ENCODE assay signal across 12 cellular contexts in genomic region chr6:15322781-15323536, GRCh38.
DNase-seq lines count a peak whose midpoint lies in the region; ATAC-seq and TF ChIP-seq lines count a peak whose summit lies in the region.
"Had no signal": no experiment of that assay in that cellular context is flagged by ENCODE, and none has a peak within 500 bp of the region (broad histone marks: within the 10 kb centered on the region; RNA-seq: fewer than 3 reads in every experiment).

No MANE protein-coding gene starts in this region.

- no peaks in the 10 kb centered on the region for H3K9me3 Mint-ChIP-seq in central memory CD8-positive, alpha-beta T cell
- no peaks in the 10 kb centered on the region for H3K9me3 Mint-ChIP-seq in natural killer cell

- no peaks in the 10 kb centered on the region for H3K27me3 Mint-ChIP-seq in central memory CD8-positive, alpha-beta T cell
- no peaks in the 10 kb centered on the region for H3K27me3 Mint-ChIP-seq in natural killer cell (ENCODE audit: low read depth in 2 of 2)

- DNase-seq in Ammon's horn (ENCODE audit: low spot score) (peak; percentile 24), HT-29 (ENCODE audit: low spot score) (peak; percentile 4), natural killer cell (no peak), uterus (no peak), NK-92 (lab: John Stamatoyannopoulos, UW; ENCODE audit: unreplicated experiment) (no peak), NCI-H1092 treated with DMSO at 0.1 percent for 48 hours (lab: John Stamatoyannopoulos, UW) (no peak)
- no peak for DNase-seq in central memory CD8-positive, alpha-beta T cell (ENCODE audit: low spot score in 2 of 2)
- DNase-seq: activated naive CD4-positive, alpha-beta T cell treated with Interleukin-2 at 50 U/mL for 16 hours; NCI-H446 treated with DMSO at 0.1 percent for 48 hours; T-helper 9 cell had no signal

- H3K27ac ChIP-seq in uterus = no peak overlapping the region
- H3K27ac ChIP-seq: thoracic aorta had no signal

- H3K36me3 Mint-ChIP-seq in central memory CD8-positive, alpha-beta T cell (ENCODE audit: insufficient read depth) = peaks cover 3% of the 10 kb centered on the region
- no peaks in the 10 kb centered on the region for H3K36me3 Mint-ChIP-seq in natural killer cell

- no peaks in the 10 kb centered on the region for H3K4me1 ChIP-seq in uterus

- no peak for ATAC-seq in central memory CD8-positive, alpha-beta T cell (replicated peaks; ENCODE audit: extremely low read depth, poor library complexity, severe bottlenecking)
- ATAC-seq in natural killer cell (no peak), GM18505 (IDR thresholded peaks at IDR 0.05; ENCODE audit: unreplicated experiment) (no peak)

- H3K27ac Mint-ChIP-seq in central memory CD8-positive, alpha-beta T cell (ENCODE audit: low read depth) = peak overlapping the region; percentile 30
- peak overlapping the region; percentile 1 to 61 for H3K27ac Mint-ChIP-seq in natural killer cell

- peaks cover 76% of the 10 kb centered on the region for H3K4me1 Mint-ChIP-seq in central memory CD8-positive, alpha-beta T cell
- peaks cover 83 to 84% of the 10 kb centered on the region in 2 donors for H3K4me1 Mint-ChIP-seq in natural killer cell

- H3K27me3 ChIP-seq in uterus = no peaks in the 10 kb centered on the region

- TF ChIP-seq CTCF in natural killer cell (IDR thresholded peaks at IDR 0.05) (no peak), uterus (IDR thresholded peaks at IDR 0.05) (no peak)

- intact Hi-C loops in natural killer cell (cut with micrococcal nuclease) (loop anchor here (10.0 kb wide), 1 partner anchor 302 kb away; no protein-coding TSS in a partner anchor), uterus (cut with DNase I; ENCODE audit: low total_unique reads) (no loop called here)

- H3K4me3 ChIP-seq in uterus = no peak overlapping the region
- H3K4me3 ChIP-seq: thoracic aorta had no signal

- no peaks in the 10 kb centered on the region for H3K9me3 ChIP-seq in uterus
- H3K9me3 ChIP-seq: thoracic aorta had no signal

- H3K4me3 Mint-ChIP-seq in central memory CD8-positive, alpha-beta T cell = no peak overlapping the region
- H3K4me3 Mint-ChIP-seq in natural killer cell = no peak overlapping the region

- H3K36me3 ChIP-seq in uterus = no peaks in the 10 kb centered on the region
- H3K36me3 ChIP-seq: thoracic aorta had no signal

- TF ChIP-seq POLR2A in uterus (IDR thresholded peaks at IDR 0.05) (no peak), GM18505 (IDR thresholded peaks at IDR 0.05; ENCODE audit: borderline replicate concordance, extremely low read depth, insufficient read depth, insufficient read length) (no peak)

Comparison
In these comparisons a context has a peak if more than half of its experiments do, and no peak if none do; other contexts are left out.
1. DNase-seq: peak in Ammon's horn (single experiment) and HT-29 (single experiment); none in central memory CD8-positive, alpha-beta T cell (0 of 2), natural killer cell (single experiment), uterus (0 of 2), NK-92 (single experiment) and NCI-H1092 treated with DMSO at 0.1 percent for 48 hours (single experiment).